ENCODE assay signal across 29 cellular contexts in the genomic region with DNA sequence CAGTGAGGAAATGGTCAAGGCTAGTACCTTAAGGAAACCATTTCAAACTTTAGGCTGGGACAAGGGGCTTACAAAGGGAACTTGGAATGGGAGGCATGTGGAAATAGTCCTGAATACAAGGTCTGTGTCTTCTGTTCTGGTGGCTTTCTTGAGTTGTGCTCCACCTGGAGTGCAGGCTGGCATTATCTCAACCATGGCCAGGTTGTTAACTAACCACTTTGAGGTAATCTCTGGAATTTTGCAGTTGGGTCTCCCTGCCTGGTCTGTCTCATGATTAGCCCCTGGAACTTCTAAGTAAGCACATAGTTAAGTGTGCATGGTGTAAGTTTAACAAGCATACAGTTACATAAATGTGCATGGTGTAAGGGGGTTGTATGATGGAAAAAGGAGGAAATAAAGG.
"Had no signal": no experiment of that assay in that cellular context is flagged by ENCODE, and none has a peak within 500 bp of the region (broad histone marks: within the 10 kb centered on the region; RNA-seq: fewer than 3 reads in every experiment).

No MANE protein-coding gene starts in this region.

- H3K4me3 Mint-ChIP-seq: memory B cell; mesothelial cell of epicardium; naive B cell; natural killer cell treated with Interleukin-12 subunit alpha and Interleukin-12 subunit beta and Interleukin-15 and Interleukin-18, amount 100 ng/mL, for 72 hours; neural crest cell; stimulated activated naive B cell treated with anti-CD40 and anti-IgM and Interleukin-4, amounts not matched to agents 10 μg/mL and 1 μg/mL and 100 μg/mL, for 72 hours; stimulated activated naive CD8-positive, alpha-beta T cell treated with anti-CD3 and anti-CD28 coated beads, Interleukin-15, Interleukin-2, amounts not matched to agents 100 ng/mL and 50 ng/mL, for 24 hours had no signal

- H3K9me3 ChIP-seq: gastroesophageal sphincter, heart left ventricle, mucosa of descending colon, neutrophil, right lobe of liver, suprapubic skin, transverse colon, vagina had no signal

- ATAC-seq: esophagus mucosa; foreskin keratinocyte; gastroesophageal sphincter; heart left ventricle; left lobe of liver; mucosa of descending colon; natural killer cell treated with Interleukin-12 subunit alpha and Interleukin-12 subunit beta and Interleukin-15 and Interleukin-18, amount 100 ng/mL, for 72 hours; right lobe of liver; stimulated activated naive B cell treated with anti-CD40 and anti-IgM and Interleukin-4, amounts not matched to agents 10 μg/mL and 1 μg/mL and 100 μg/mL, for 72 hours had no signal

- H3K4me1 ChIP-seq: foreskin keratinocyte, gastroesophageal sphincter, heart left ventricle, parathyroid adenoma, right lobe of liver, suprapubic skin, transverse colon, vagina had no signal

- H3K9ac ChIP-seq: parathyroid adenoma had no signal

- H3K27me3 ChIP-seq: dorsolateral prefrontal cortex, foreskin keratinocyte, gastroesophageal sphincter, heart left ventricle, hepatocyte, neutrophil, right lobe of liver, suprapubic skin, transverse colon, vagina had no signal

- H3K36me3 ChIP-seq: gastroesophageal sphincter, heart left ventricle, neutrophil, right lobe of liver, suprapubic skin, transverse colon, vagina had no signal

- H3K79me2 ChIP-seq: hepatocyte, parathyroid adenoma had no signal

- H3K27ac ChIP-seq: dorsolateral prefrontal cortex, epithelial cell of prostate, foreskin keratinocyte, gastroesophageal sphincter, heart left ventricle, hepatocyte, neutrophil, parathyroid adenoma, right lobe of liver, suprapubic skin, transverse colon, vagina had no signal

- H3K9me3 Mint-ChIP-seq: stimulated activated naive CD8-positive, alpha-beta T cell treated with anti-CD3 and anti-CD28 coated beads, Interleukin-15, Interleukin-2, amounts not matched to agents 100 ng/mL and 50 ng/mL, for 24 hours had no signal

- H3K4me1 Mint-ChIP-seq: memory B cell; naive B cell; neural crest cell; stimulated activated naive B cell treated with anti-CD40 and anti-IgM and Interleukin-4, amounts not matched to agents 10 μg/mL and 1 μg/mL and 100 μg/mL, for 72 hours had no signal

- DNase-seq: dorsolateral prefrontal cortex; effector CD4-positive, alpha-beta T cell; foreskin keratinocyte; heart left ventricle; kidney; mucosa of descending colon; naive B cell; right lobe of liver; small intestine; stimulated activated CD4-positive, alpha-beta T cell treated with anti-CD3 and anti-CD28 coated beads, Interleukin-15, amount 100 ng/mL, for 24 hours; stimulated activated CD4-positive, alpha-beta T cell treated with anti-CD3 and anti-CD28 coated beads, Interleukin-2, amount 100 ng/mL, for 48 hours; stimulated activated naive B cell treated with anti-CD40 and anti-IgM and Interleukin-4, amounts not matched to agents 10 μg/mL and 1 μg/mL and 100 μg/mL, for 72 hours; transverse colon had no signal

- H3K4me2 ChIP-seq: hepatocyte had no signal

- H3K36me3 Mint-ChIP-seq: memory B cell; mesothelial cell of epicardium; naive B cell; natural killer cell treated with Interleukin-12 subunit alpha and Interleukin-12 subunit beta and Interleukin-15 and Interleukin-18, amount 100 ng/mL, for 72 hours; stimulated activated naive B cell treated with anti-CD40 and anti-IgM and Interleukin-4, amounts not matched to agents 10 μg/mL and 1 μg/mL and 100 μg/mL, for 72 hours had no signal

- H2AFZ ChIP-seq: hepatocyte, parathyroid adenoma had no signal

- H3K4me3 ChIP-seq: dorsolateral prefrontal cortex, gastroesophageal sphincter, heart left ventricle, hepatocyte, lung, mucosa of descending colon, right lobe of liver, suprapubic skin, transverse colon, vagina had no signal

- H3K27me3 Mint-ChIP-seq: memory B cell; naive B cell; natural killer cell treated with Interleukin-12 subunit alpha and Interleukin-12 subunit beta and Interleukin-15 and Interleukin-18, amount 100 ng/mL, for 72 hours; progenitor cell of endocrine pancreas; stimulated activated naive B cell treated with anti-CD40 and anti-IgM and Interleukin-4, amounts not matched to agents 10 μg/mL and 1 μg/mL and 100 μg/mL, for 72 hours; stimulated activated naive CD8-positive, alpha-beta T cell treated with anti-CD3 and anti-CD28 coated beads, Interleukin-15, Interleukin-2, amounts not matched to agents 100 ng/mL and 50 ng/mL, for 24 hours had no signal

- H3K27ac Mint-ChIP-seq: memory B cell; mesothelial cell of epicardium; naive B cell; natural killer cell treated with Interleukin-12 subunit alpha and Interleukin-12 subunit beta and Interleukin-15 and Interleukin-18, amount 100 ng/mL, for 72 hours; progenitor cell of endocrine pancreas; stimulated activated naive B cell treated with anti-CD40 and anti-IgM and Interleukin-4, amounts not matched to agents 10 μg/mL and 1 μg/mL and 100 μg/mL, for 72 hours; stimulated activated naive CD8-positive, alpha-beta T cell treated with anti-CD3 and anti-CD28 coated beads, Interleukin-15, Interleukin-2, amounts not matched to agents 100 ng/mL and 50 ng/mL, for 24 hours had no signal
